ENCODE assay signal across 12 cellular contexts in the genomic region with DNA sequence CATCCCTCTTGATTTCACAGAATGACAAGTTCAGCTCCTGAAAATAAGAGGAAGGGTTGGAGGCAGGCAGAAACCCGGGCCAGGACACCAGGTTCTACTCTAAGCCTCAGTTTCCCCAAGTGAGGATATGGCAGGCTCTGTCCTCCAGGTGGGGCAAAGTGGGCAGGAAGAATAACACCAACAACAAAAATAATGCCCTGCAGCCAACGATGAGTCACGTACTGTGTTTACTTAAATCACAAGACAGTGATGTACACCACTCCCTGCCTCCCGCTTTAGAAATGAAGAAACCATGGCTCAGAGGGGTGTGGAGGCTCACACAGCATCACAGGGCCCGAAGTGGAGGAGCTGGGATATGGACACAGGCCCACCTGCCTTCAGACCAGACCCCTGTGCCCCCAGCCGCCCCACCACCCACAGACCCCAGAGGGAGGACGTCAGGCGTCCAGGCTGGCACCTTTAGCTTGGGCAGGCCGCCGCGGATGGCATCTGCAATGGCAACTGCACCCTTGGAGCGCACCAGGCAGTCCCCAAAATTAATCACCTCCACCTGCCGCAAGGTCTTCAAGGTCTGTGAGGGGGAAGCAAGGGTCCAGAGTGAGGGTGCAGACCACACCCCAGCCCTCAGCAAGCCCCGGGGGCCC. TPM values are rescaled to one million over a fixed set of nuclear protein-coding genes. Genes with fewer than 3 reads are reported as not detected.
DNase-seq lines count a peak whose midpoint lies in the region; ATAC-seq, FAIRE-seq and TF ChIP-seq lines count a peak whose summit lies in the region.
"Had no signal": no experiment of that assay in that cellular context is flagged by ENCODE, and none has a peak within 500 bp of the region (broad histone marks: within the 10 kb centered on the region; RNA-seq: fewer than 3 reads in every experiment).

No MANE protein-coding gene starts in this region.

- WGBS in A549 (ENCODE audit: missing lambda C conversion rate), result 45% methylated on average over 6 of the region's 14 CpGs
- WGBS in H9 (ENCODE audit: extremely low coverage, insufficient read length, low lambda C conversion rate), result no CpG with 5 or more reads among the region's 14 CpGs
- WGBS in gastroesophageal sphincter (ENCODE audit: low coverage in 1 of 2), 2 donors, result 75 to 100% methylated on average over 1 to 4 of the region's 14 CpGs

- H3K4me3 Mint-ChIP-seq in H9, result no peak overlapping the region
- H3K4me3 Mint-ChIP-seq: activated CD4-positive, alpha-beta T cell treated with anti-CD3 and anti-CD28 coated beads, Interleukin-2, amount 10 ng/mL, durations not matched to agents 24 days and 14 days; activated naive CD8-positive, alpha-beta T cell treated with anti-CD3 and anti-CD28 coated beads, Interleukin-2, amount 10 ng/mL, durations not matched to agents 7 days and 5 days; stimulated activated naive CD8-positive, alpha-beta T cell treated with anti-CD3 and anti-CD28 coated beads, Interleukin-15, amount 100 ng/mL, for 72 hours had no signal

- TF ChIP-seq CTCF in A549 (IDR thresholded peaks at IDR 0.05) (no peak), H9 (conservative IDR thresholded peaks at IDR 0.05) (no peak), gastroesophageal sphincter (IDR thresholded peaks at IDR 0.05) (no peak)

- no peak overlapping the region for H2BK15ac ChIP-seq in H9 (ENCODE audit: low read depth, low read length)

- H3K4me2 ChIP-seq in A549, result peak overlapping the region; percentile 23
- H3K4me2 ChIP-seq in H9 (ENCODE audit: insufficient read depth, insufficient read length, low read length), result no peak overlapping the region

- no peak overlapping the region for H3K56ac ChIP-seq in H9 (ENCODE audit: insufficient read length, low read depth, low read length)

- no peak overlapping the region for H2BK120ac ChIP-seq in H9 (ENCODE audit: low read depth, low read length, poor library complexity, severe bottlenecking)

- TF ChIP-seq POLR2A in A549 (IDR thresholded peaks at IDR 0.05; ENCODE audit: low read length) (no peak), gastroesophageal sphincter (IDR thresholded peaks at IDR 0.05) (no peak)

- no peaks in the 10 kb centered on the region for H3K9me3 Mint-ChIP-seq in H9
- H3K9me3 Mint-ChIP-seq: activated CD4-positive, alpha-beta T cell treated with anti-CD3 and anti-CD28 coated beads, Interleukin-2, amount 10 ng/mL, durations not matched to agents 24 days and 14 days; activated naive CD8-positive, alpha-beta T cell treated with anti-CD3 and anti-CD28 coated beads, Interleukin-2, amount 10 ng/mL, durations not matched to agents 7 days and 5 days; stimulated activated naive CD8-positive, alpha-beta T cell treated with anti-CD3 and anti-CD28 coated beads, Interleukin-15, amount 100 ng/mL, for 72 hours had no signal

- TF ChIP-seq RAD21 in A549 (conservative IDR thresholded peaks at IDR 0.05 in 1 of 2, IDR thresholded peaks at IDR 0.05 in 1 of 2), result no peak

- H3K18ac ChIP-seq in H9 (ENCODE audit: insufficient read length, low read depth, low read length), result no peak overlapping the region

- no peak overlapping the region for H3T11ph ChIP-seq in H9 (ENCODE audit: low read length)

- TF ChIP-seq EP300 in A549 (IDR thresholded peaks at IDR 0.05) (no peak), gastroesophageal sphincter (IDR thresholded peaks at IDR 0.05) (no peak)

- H4K91ac ChIP-seq in H9 (ENCODE audit: insufficient read length, low read depth, low read length), result no peak overlapping the region

- H3K4ac ChIP-seq in H9 (ENCODE audit: low read depth, low read length), result no peak overlapping the region

- CTCF ChIA-PET in A549 (lab: Yijun Ruan, JAX), result interaction anchor here (0.6 to 1.6 kb wide), 5 partner anchors 12 to 45 kb away, joined by 3 to 5 read pairs (median 3); a partner anchor contains a TSS

- no peak overlapping the region for H3K14ac ChIP-seq in H9 (ENCODE audit: insufficient read depth, low read length)

- no peak overlapping the region for H2AK5ac ChIP-seq in H9 (ENCODE audit: insufficient read length, low read length)

- H4K5ac ChIP-seq in H9 (ENCODE audit: insufficient read length, low read depth, low read length), result no peak overlapping the region

- H3K79me2 ChIP-seq in H9 (ENCODE audit: insufficient read depth, low read length), result no peaks in the 10 kb centered on the region

- H2BK12ac ChIP-seq in H9 (ENCODE audit: insufficient read length, low read depth, low read length), result no peak overlapping the region

- no peak overlapping the region for H2BK5ac ChIP-seq in H9 (ENCODE audit: insufficient read length, low read length)

- H2BK20ac ChIP-seq in H9 (ENCODE audit: low read depth, low read length, poor library complexity, severe bottlenecking), result no peak overlapping the region

- no peak overlapping the region for H2AFZ ChIP-seq in H9 (ENCODE audit: low read length)

- H3K4me3 ChIP-seq in A549 (no peak overlapping the region), gastroesophageal sphincter (no peak overlapping the region)

- H4K8ac ChIP-seq in H9 (replicated peaks; ENCODE audit: insufficient read length, low read depth, low read length), result no peak overlapping the region

- H3K27me3 Mint-ChIP-seq in H9 (ENCODE audit: low read depth), result no peaks in the 10 kb centered on the region
- H3K27me3 Mint-ChIP-seq: activated CD4-positive, alpha-beta T cell treated with anti-CD3 and anti-CD28 coated beads, Interleukin-2, amount 10 ng/mL, durations not matched to agents 24 days and 14 days; activated naive CD8-positive, alpha-beta T cell treated with anti-CD3 and anti-CD28 coated beads, Interleukin-2, amount 10 ng/mL, durations not matched to agents 7 days and 5 days; stimulated activated naive CD8-positive, alpha-beta T cell treated with anti-CD3 and anti-CD28 coated beads, Interleukin-15, amount 100 ng/mL, for 72 hours had no signal

- no peaks in the 10 kb centered on the region for H4K20me1 ChIP-seq in H9 (ENCODE audit: control insufficient read depth, insufficient read depth, insufficient read length)

- H3K27ac Mint-ChIP-seq in H9, result peak overlapping the region in 2 of 3 experiments; percentile 77 to 88; a peak in 4 of 7 replicates
- H3K27ac Mint-ChIP-seq: activated CD4-positive, alpha-beta T cell treated with anti-CD3 and anti-CD28 coated beads, Interleukin-2, amount 10 ng/mL, durations not matched to agents 24 days and 14 days; activated naive CD8-positive, alpha-beta T cell treated with anti-CD3 and anti-CD28 coated beads, Interleukin-2, amount 10 ng/mL, durations not matched to agents 7 days and 5 days had no signal

- ATAC-seq in A549 (peak; percentile 79 to 80), gastroesophageal sphincter (peak; percentile 73), HG03097 (IDR thresholded peaks at IDR 0.05; ENCODE audit: low FRiP score, unreplicated experiment) (no peak), GM21390 (IDR thresholded peaks at IDR 0.05; ENCODE audit: unreplicated experiment) (no peak)
- ATAC-seq: stimulated activated naive CD8-positive, alpha-beta T cell treated with anti-CD3 and anti-CD28 coated beads, Interleukin-15, amount 100 ng/mL, for 72 hours had no signal

- no peak for FAIRE-seq in A549 (lab: Jason Lieb, UNC)

- DNase-seq in A549 (ENCODE audit: low read depth in 1 of 2, low spot score in 1 of 2) (peak; percentile 59 to 66), H9 (no peak), amniotic epithelial cell (ENCODE audit: low read depth) (peak; percentile 90), substantia nigra (lab: John Stamatoyannopoulos, UW) (no peak), T-helper 9 cell (no peak)
- DNase-seq: activated CD4-positive, alpha-beta T cell treated with anti-CD3 and anti-CD28 coated beads, Interleukin-2, amount 10 ng/mL, durations not matched to agents 24 days and 14 days; activated naive CD8-positive, alpha-beta T cell treated with anti-CD3 and anti-CD28 coated beads, Interleukin-2, amount 10 ng/mL, durations not matched to agents 7 days and 5 days; NCI-H1417 treated with DMSO at 0.1 percent for 48 hours; stimulated activated naive CD8-positive, alpha-beta T cell treated with anti-CD3 and anti-CD28 coated beads, Interleukin-15, amount 100 ng/mL, for 72 hours had no signal

- H3K9me3 ChIP-seq in A549 (no peaks in the 10 kb centered on the region), H9 (ENCODE audit: control insufficient read depth, low read depth, low read length) (no peaks in the 10 kb centered on the region), gastroesophageal sphincter (no peaks in the 10 kb centered on the region)

- H3K36me3 ChIP-seq in gastroesophageal sphincter, result peaks cover 0 to 100% of the 10 kb centered on the region in 2 donors

- no peaks in the 10 kb centered on the region for H3K23me2 ChIP-seq in H9 (ENCODE audit: insufficient read length, low read depth, low read length, poor library complexity, severe bottlenecking)

- H3K4me1 Mint-ChIP-seq in H9, result peaks cover 6 to 17% of the 10 kb centered on the region in 2 experiments; a peak in 3 of 4 replicates
- H3K4me1 Mint-ChIP-seq: activated CD4-positive, alpha-beta T cell treated with anti-CD3 and anti-CD28 coated beads, Interleukin-2, amount 10 ng/mL, durations not matched to agents 24 days and 14 days; activated naive CD8-positive, alpha-beta T cell treated with anti-CD3 and anti-CD28 coated beads, Interleukin-2, amount 10 ng/mL, durations not matched to agents 7 days and 5 days; stimulated activated naive CD8-positive, alpha-beta T cell treated with anti-CD3 and anti-CD28 coated beads, Interleukin-15, amount 100 ng/mL, for 72 hours had no signal

- no peaks in the 10 kb centered on the region for H3K79me1 ChIP-seq in H9 (ENCODE audit: insufficient read depth, low read depth, low read length, poor library complexity, severe bottlenecking)

- H3K27ac ChIP-seq in A549, result peak overlapping the region; percentile 34 to 82; a peak in 5 of 6 replicates
- no peak overlapping the region for H3K27ac ChIP-seq in H9 (ENCODE audit: insufficient read length, low read depth, low read length)
- peak overlapping the region in 2 of 4 donors; percentile 46 to 47 for H3K27ac ChIP-seq in gastroesophageal sphincter
- no peak overlapping the region for H3K27ac ChIP-seq in substantia nigra (ENCODE audit: low read depth, low read length, poor library complexity, severe bottlenecking)

- H3K23ac ChIP-seq in H9 (ENCODE audit: insufficient read length, low read depth, low read length), result no peak overlapping the region

- H3K36me3 Mint-ChIP-seq in H9 (ENCODE audit: insufficient read depth in 1 of 3, low read depth in 3 of 3), result peaks cover 57 to 96% (median 82%) of the 10 kb centered on the region in 3 experiments

- no peak overlapping the region for H3K9ac ChIP-seq in H9 (ENCODE audit: extremely low read depth, insufficient read length, low read length)

- POLR2A ChIA-PET in A549 (lab: Yijun Ruan, JAX), result no interaction called here

- H3K27me3 ChIP-seq in H9 (ENCODE audit: insufficient read depth, low read length), result no peaks in the 10 kb centered on the region
- H3K27me3 ChIP-seq in gastroesophageal sphincter, result no peaks in the 10 kb centered on the region

- peaks cover 21% of the 10 kb centered on the region for H3K4me1 ChIP-seq in A549
- H3K4me1 ChIP-seq in H9 (ENCODE audit: insufficient read depth, low read length), result no peaks in the 10 kb centered on the region
- peaks cover 0 to 10% (median 0%) of the 10 kb centered on the region in 3 donors for H3K4me1 ChIP-seq in gastroesophageal sphincter

RNA-seq across cellular contexts. Expression of a gene that starts 15.6 kb away (rescaled TPM):
- not detected in 2 replicates for polyA plus RNA-seq in A549 (2011; rRNA removed)
- 0.01 TPM in 1 of 2 replicates, not detected in the other for polyA plus RNA-seq in A549 (2012; cell fraction: cytosol; rRNA removed)
- polyA plus RNA-seq in A549 (2012; cell fraction: nucleus; rRNA removed), result 0.11 TPM in 1 of 2 replicates, not detected in the other
- not detected in 3 replicates for polyA plus RNA-seq in A549 (2017; fragmentation: RNase III; extraction: RNeasy Plus Mini Kit Qiagen cat#74134 plus additional on column Dnase treatment)
- not detected in 2 replicates for polyA minus RNA-seq in A549 (2011; rRNA and poly(A)+ RNA removed)
- total RNA-seq in H9 (2021), result 1.3 and 1.6 TPM in 2 replicates
- 10 to 100 TPM in 1 of 4 donors, 1 to 10 TPM in 3; 5.9 to 12.6 (median 7.4) TPM for total RNA-seq in gastroesophageal sphincter

RNA-seq across cellular contexts. Expression of a gene that starts 29.6 kb away (rescaled TPM):
- polyA plus RNA-seq in A549 (2011; rRNA removed) (43.0 and 44.9 TPM in 2 replicates), A549 (2017; fragmentation: RNase III; extraction: RNeasy Plus Mini Kit Qiagen cat#74134 plus additional on column Dnase treatment) (66.5 to 81.3 TPM (median 75.1 TPM) in 3 replicates)
- polyA plus RNA-seq in A549 (2012; cell fraction: cytosol; rRNA removed), result 107 TPM in 2 replicates
- polyA plus RNA-seq in A549 (2012; cell fraction: nucleus; rRNA removed), result 266 and 276 TPM in 2 replicates
- 47.2 and 55.3 TPM in 2 replicates for polyA minus RNA-seq in A549 (2011; rRNA and poly(A)+ RNA removed)
- total RNA-seq in H9 (2021) (130 and 139 TPM in 2 replicates), gastroesophageal sphincter (10 to 100 TPM; 47.9 to 91.5 (median 59.1) TPM)

RNA-seq across cellular contexts. Expression of a gene that starts 44.9 kb away (rescaled TPM):
- 12.4 and 13.5 TPM in 2 replicates for polyA plus RNA-seq in A549 (2011; rRNA removed)
- 21.0 and 26.9 TPM in 2 replicates for polyA plus RNA-seq in A549 (2012; cell fraction: cytosol; rRNA removed)
- polyA plus RNA-seq in A549 (2012; cell fraction: nucleus; rRNA removed), result 41.1 and 44.6 TPM in 2 replicates
- 22.8 to 23.5 TPM (median 23.5 TPM) in 3 replicates for polyA plus RNA-seq in A549 (2017; fragmentation: RNase III; extraction: RNeasy Plus Mini Kit Qiagen cat#74134 plus additional on column Dnase treatment)
- polyA minus RNA-seq in A549 (2011; rRNA and poly(A)+ RNA removed), result 10.5 and 12.2 TPM in 2 replicates
- total RNA-seq in H9 (2021), result 67.0 and 69.3 TPM in 2 replicates
- total RNA-seq in gastroesophageal sphincter, result 10 to 100 TPM; 39.0 to 65.2 (median 39.5) TPM

RNA-seq across cellular contexts. Expression of a gene that starts 51.3 kb away (rescaled TPM):
- polyA plus RNA-seq in A549 (2011; rRNA removed) (17.0 and 17.3 TPM in 2 replicates), A549 (2017; fragmentation: RNase III; extraction: RNeasy Plus Mini Kit Qiagen cat#74134 plus additional on column Dnase treatment) (14.5 to 15.9 TPM (median 15.5 TPM) in 3 replicates)
- polyA plus RNA-seq in A549 (2012; cell fraction: cytosol; rRNA removed), result 19.6 and 19.8 TPM in 2 replicates
- 30.1 and 33.5 TPM in 2 replicates for polyA plus RNA-seq in A549 (2012; cell fraction: nucleus; rRNA removed)
- 23.8 and 26.8 TPM in 2 replicates for polyA minus RNA-seq in A549 (2011; rRNA and poly(A)+ RNA removed)
- total RNA-seq in H9 (2021) (33.6 and 34.9 TPM in 2 replicates), gastroesophageal sphincter (10 to 100 TPM; 11.9 to 27.5 (median 21.6) TPM)

Comparison
In these comparisons a context has a peak if more than half of its experiments do, and no peak if none do; other contexts are left out.
1. ATAC-seq: peak in A549 (2 of 2) and gastroesophageal sphincter (single experiment); none in HG03097 (single experiment) and GM21390 (single experiment).
2. DNase-seq: peak in A549 (2 of 2) and amniotic epithelial cell (single experiment); none in H9 (single experiment), substantia nigra (0 of 49) and T-helper 9 cell (single experiment).
3. H3K27ac ChIP-seq: peak in A549 (2 of 2); none in H9 (single experiment) and substantia nigra (single experiment).